20 cellular contexts compared by ENCODE assay signal in genomic region chr6:32581275-32582095, GRCh38. TPM values are rescaled to one million over a fixed set of nuclear protein-coding genes. Genes with fewer than 3 reads are reported as not detected.
"Had no signal": no experiment of that assay in that cellular context is flagged by ENCODE, and none has a peak within 500 bp of the region (broad histone marks: within the 10 kb centered on the region; RNA-seq: fewer than 3 reads in every experiment).

No MANE protein-coding gene starts in this region.

- H3K4me3 Mint-ChIP-seq: activated CD8-positive, alpha-beta T cell treated with anti-CD3 and anti-CD28 coated beads for 36 hours; activated naive CD4-positive, alpha-beta T cell treated with anti-CD3 and anti-CD28 coated beads, Interleukin-2, amount 10 ng/mL, durations not matched to agents 7 days and 5 days; natural killer cell had no signal

- DNase-seq: activated CD4-positive, alpha-beta T cell treated with anti-CD3 and anti-CD28 coated beads for 4 hours; activated CD8-positive, alpha-beta T cell treated with anti-CD3 and anti-CD28 coated beads for 36 hours; activated naive CD4-positive, alpha-beta T cell treated with anti-CD3 and anti-CD28 coated beads, Interleukin-2, amount 10 ng/mL, durations not matched to agents 7 days and 5 days; amygdala; dorsolateral prefrontal cortex; mammary epithelial cell; mucosa of descending colon; natural killer cell; occipital lobe; right lobe of liver; spleen; stimulated activated CD4-positive, alpha-beta T cell treated with anti-CD3 and anti-CD28 coated beads, Interleukin-1b, Interleukin-23, amount 100 ng/mL, for 48 hours; stimulated activated naive CD4-positive, alpha-beta T cell treated with Interleukin-2 at 50 U/mL for 16 hours; T1000; WERI-Rb-1 had no signal

- H3K9me3 Mint-ChIP-seq: activated CD8-positive, alpha-beta T cell treated with anti-CD3 and anti-CD28 coated beads for 36 hours; activated naive CD4-positive, alpha-beta T cell treated with anti-CD3 and anti-CD28 coated beads, Interleukin-2, amount 10 ng/mL, durations not matched to agents 7 days and 5 days; brain; natural killer cell had no signal

- H3K27ac Mint-ChIP-seq: activated CD8-positive, alpha-beta T cell treated with anti-CD3 and anti-CD28 coated beads for 36 hours; activated naive CD4-positive, alpha-beta T cell treated with anti-CD3 and anti-CD28 coated beads, Interleukin-2, amount 10 ng/mL, durations not matched to agents 7 days and 5 days; brain had no signal

- ATAC-seq: activated CD8-positive, alpha-beta T cell treated with anti-CD3 and anti-CD28 coated beads for 36 hours; left lobe of liver; mucosa of descending colon; natural killer cell had no signal

- H3K36me3 Mint-ChIP-seq: natural killer cell had no signal

RNA-seq across cellular contexts. Expression of gene HLA-DRB5, which starts 51.4 kb away (rescaled TPM):
- total RNA-seq: cerebellum, mammary epithelial cell, occipital lobe, prostate gland had no signal

RNA-seq across cellular contexts. Expression of gene HLA-DQA1, which starts 55.7 kb away (rescaled TPM):
- total RNA-seq: cerebellum, glomerular endothelial cell, mammary epithelial cell had no signal
